ENCODE assay signal across 16 cellular contexts in genomic region chr12:9717070-9717925, GRCh38. TPM values are rescaled to one million over a fixed set of nuclear protein-coding genes. Genes with fewer than 3 reads are reported as not detected.
DNase-seq lines count a peak whose midpoint lies in the region; ATAC-seq and TF ChIP-seq lines count a peak whose summit lies in the region.
"Had no signal": no experiment of that assay in that cellular context is flagged by ENCODE, and none has a peak within 500 bp of the region (broad histone marks: within the 10 kb centered on the region; RNA-seq: fewer than 3 reads in every experiment).

No MANE protein-coding gene starts in this region.

- H3K27ac Mint-ChIP-seq in IgD-negative memory B cell, result peak overlapping the region; percentile 82 to 98 (median 93)
- no peak overlapping the region for H3K27ac Mint-ChIP-seq in activated T-helper 2 cell treated with anti-CD3 and anti-CD28 coated beads, Interferon-gamma antibody, Interleukin-2, Interleukin-4, amounts not matched to agents 10 μg/mL and 5 μg/mL and 100 μg/mL, durations not matched to agents 14 hours and 24 hours and 36 hours

- H3K27me3 Mint-ChIP-seq in IgD-negative memory B cell, result no peaks in the 10 kb centered on the region
- H3K27me3 Mint-ChIP-seq in activated T-helper 2 cell treated with anti-CD3 and anti-CD28 coated beads, Interferon-gamma antibody, Interleukin-2, Interleukin-4, amounts not matched to agents 10 μg/mL and 5 μg/mL and 100 μg/mL, durations not matched to agents 14 hours and 24 hours and 36 hours (ENCODE audit: low read depth), result no peaks in the 10 kb centered on the region

- peaks cover 11% of the 10 kb centered on the region for H3K36me3 Mint-ChIP-seq in IgD-negative memory B cell
- H3K36me3 Mint-ChIP-seq in activated T-helper 2 cell treated with anti-CD3 and anti-CD28 coated beads, Interferon-gamma antibody, Interleukin-2, Interleukin-4, amounts not matched to agents 10 μg/mL and 5 μg/mL and 100 μg/mL, durations not matched to agents 14 hours and 24 hours and 36 hours (ENCODE audit: low read depth), result peaks cover 53% of the 10 kb centered on the region

- H3K36me3 ChIP-seq in GM06990 (ENCODE audit: control insufficient read depth, insufficient read depth, low read length), result peaks cover 1% of the 10 kb centered on the region; the same call in 1 of the 2 replicates

- peaks cover 0 to 1% (median 0%) of the 10 kb centered on the region in 3 donors for H3K9me3 Mint-ChIP-seq in IgD-negative memory B cell
- H3K9me3 Mint-ChIP-seq in activated T-helper 2 cell treated with anti-CD3 and anti-CD28 coated beads, Interferon-gamma antibody, Interleukin-2, Interleukin-4, amounts not matched to agents 10 μg/mL and 5 μg/mL and 100 μg/mL, durations not matched to agents 14 hours and 24 hours and 36 hours, result no peaks in the 10 kb centered on the region

- intact Hi-C loops in activated T-helper 2 cell treated with anti-CD3 and anti-CD28 coated beads, Interferon-gamma antibody, Interleukin-2, Interleukin-4, amounts not matched to agents 10 μg/mL and 5 μg/mL and 100 μg/mL, durations not matched to agents 14 hours and 24 hours and 36 hours (cut with micrococcal nuclease), result no loop called here

- no peak for DNase-seq in GM06990 (ENCODE audit: extremely low read depth, insufficient read length)
- peak; percentile 10 for DNase-seq in germinal center (ENCODE audit: low spot score)
- DNase-seq in stimulated activated CD4-positive, alpha-beta T cell treated with anti-CD3 and anti-CD28 coated beads, Interleukin-2, amount 100 ng/mL, for 24 hours, result no peak
- DNase-seq in activated CD4-positive, alpha-beta T cell treated with anti-CD3 and anti-CD28 coated beads for 48 hours, result no peak
- no peak for DNase-seq in activated T-helper 2 cell treated with anti-CD3 and anti-CD28 coated beads, Interferon-gamma antibody, Interleukin-2, Interleukin-4, amounts not matched to agents 10 μg/mL and 5 μg/mL and 100 μg/mL, durations not matched to agents 14 hours and 24 hours and 36 hours (ENCODE audit: low spot score)
- DNase-seq: EL, NCI-H1092, NCI-H1694, NCI-H2107, SHP77 had no signal

- no peaks in the 10 kb centered on the region for H3K27me3 ChIP-seq in GM06990 (replicated peaks; ENCODE audit: control insufficient read depth, insufficient read depth, low read length)

- H3K4me1 Mint-ChIP-seq in IgD-negative memory B cell, result peaks cover 82 to 88% (median 85%) of the 10 kb centered on the region in 3 donors
- H3K4me1 Mint-ChIP-seq in activated T-helper 2 cell treated with anti-CD3 and anti-CD28 coated beads, Interferon-gamma antibody, Interleukin-2, Interleukin-4, amounts not matched to agents 10 μg/mL and 5 μg/mL and 100 μg/mL, durations not matched to agents 14 hours and 24 hours and 36 hours (ENCODE audit: low read depth), result peaks cover 33% of the 10 kb centered on the region

- H3K4me3 ChIP-seq in GM06990 (replicated peaks; ENCODE audit: low read depth, low read length), result peak overlapping the region; percentile 23; the same call in 1 of the 2 replicates
- H3K4me3 ChIP-seq: K562 had no signal

- no peak for TF ChIP-seq CTCF in GM06990 (IDR thresholded peaks at IDR 0.05; ENCODE audit: insufficient read depth, low read length, poor library complexity, severe bottlenecking)

- no peak for ATAC-seq in HG02981 (IDR thresholded peaks at IDR 0.05; ENCODE audit: unreplicated experiment)
- ATAC-seq: K562, Panc1, SK-N-SH treated with all-trans-retinoic acid at 6 μM for 48 hours had no signal

- H3K4me3 Mint-ChIP-seq in IgD-negative memory B cell, result peak overlapping the region; percentile 21 to 88 (median 74)
- no peak overlapping the region for H3K4me3 Mint-ChIP-seq in activated T-helper 2 cell treated with anti-CD3 and anti-CD28 coated beads, Interferon-gamma antibody, Interleukin-2, Interleukin-4, amounts not matched to agents 10 μg/mL and 5 μg/mL and 100 μg/mL, durations not matched to agents 14 hours and 24 hours and 36 hours (ENCODE audit: low read depth)

- peak; percentile 40 for TF ChIP-seq POLR2A in GM19193 (IDR thresholded peaks at IDR 0.05; ENCODE audit: extremely low read depth, insufficient read depth, insufficient read length)

RNA-seq across cellular contexts. Expression of gene CLECL1, which starts 15.6 kb away (rescaled TPM):
- 168 TPM for polyA plus RNA-seq in IgD-negative memory B cell
- total RNA-seq in activated T-helper 2 cell treated with anti-CD3 and anti-CD28 coated beads, Interferon-gamma antibody, Interleukin-2, Interleukin-4, amounts not matched to agents 10 μg/mL and 5 μg/mL and 100 μg/mL, durations not matched to agents 14 hours and 24 hours and 36 hours, result 16.8 and 17.2 TPM in 2 replicates

RNA-seq across cellular contexts. Expression of gene CD69, which starts 43.4 kb away (rescaled TPM):
- 177 TPM for polyA plus RNA-seq in IgD-negative memory B cell
- 70.9 and 72.2 TPM in 2 replicates for total RNA-seq in activated T-helper 2 cell treated with anti-CD3 and anti-CD28 coated beads, Interferon-gamma antibody, Interleukin-2, Interleukin-4, amounts not matched to agents 10 μg/mL and 5 μg/mL and 100 μg/mL, durations not matched to agents 14 hours and 24 hours and 36 hours

RNA-seq across cellular contexts. Expression of gene CLEC2D, which starts 47.8 kb away (rescaled TPM):
- polyA plus RNA-seq in IgD-negative memory B cell, result 102 TPM
- 350 and 351 TPM in 2 replicates for total RNA-seq in activated T-helper 2 cell treated with anti-CD3 and anti-CD28 coated beads, Interferon-gamma antibody, Interleukin-2, Interleukin-4, amounts not matched to agents 10 μg/mL and 5 μg/mL and 100 μg/mL, durations not matched to agents 14 hours and 24 hours and 36 hours
